Comparison of ENCODE assay signal across 1 cellular context in the genomic region with DNA sequence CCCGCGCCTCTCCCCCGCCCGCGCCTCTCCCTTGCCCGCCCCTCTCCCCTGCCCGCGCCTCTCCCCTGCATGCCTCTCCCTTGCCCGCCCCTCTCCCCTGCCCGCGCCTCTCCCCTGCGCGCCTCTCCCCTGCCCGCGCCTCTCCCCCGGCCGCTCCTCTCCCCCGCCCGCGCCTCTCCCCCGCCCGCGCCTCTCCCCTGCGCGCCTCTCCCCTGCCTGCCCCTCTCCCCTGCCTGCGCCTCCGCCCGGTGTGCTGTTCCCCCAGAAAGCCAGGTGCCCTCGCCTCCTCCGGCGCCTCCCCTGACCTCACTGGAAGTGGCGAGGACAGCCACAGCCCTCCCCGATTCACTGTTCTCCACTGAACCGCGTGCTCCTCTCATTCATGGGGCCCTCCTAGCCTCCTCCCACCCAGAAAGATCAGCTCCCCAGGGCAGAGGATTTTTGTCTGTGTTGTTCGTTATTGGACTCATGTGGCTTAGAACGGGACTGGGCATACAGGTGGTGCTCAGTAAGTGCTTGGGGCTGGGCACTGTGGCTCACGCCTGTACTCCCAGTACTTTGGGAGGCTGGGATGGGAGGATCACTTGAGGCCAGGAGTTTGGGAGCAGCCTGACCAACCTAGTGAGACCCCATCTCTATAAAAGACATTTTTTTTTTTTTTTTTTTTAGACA.
TF ChIP-seq lines count a peak whose summit lies in the region.

No MANE protein-coding gene starts in this region.

TF ChIP-seq in K562, 482 proteins besides CTCF, POLR2A, EP300 and RAD21:
- TF ChIP-seq BCOR (IDR thresholded peaks at IDR 0.05), result peak; percentile 79
- TF ChIP-seq MGA (IDR thresholded peaks at IDR 0.05), result peak; percentile 64
- TF ChIP-seq THRAP3 (IDR thresholded peaks at IDR 0.05; ENCODE audit: borderline replicate concordance), result no peak
- TF ChIP-seq PHTF2 (CRISPR knock-in tag; IDR thresholded peaks at IDR 0.05), result no peak
- peak; percentile 74 for TF ChIP-seq ZNF263 (CRISPR knock-in tag; IDR thresholded peaks at IDR 0.05; ENCODE audit: borderline replicate concordance)
- peak in 1 of 2 experiments; percentile 12; a peak in 1 of 3 replicates for TF ChIP-seq CBX3 (IDR thresholded peaks at IDR 0.05; ENCODE audit: borderline replicate concordance in 1 of 2, low read length in 2 of 2)
- peak; percentile 37 to 73; a peak in 1 of 4 replicates for TF ChIP-seq KDM1A (IDR thresholded peaks at IDR 0.05)
- TF ChIP-seq L3MBTL2 (IDR thresholded peaks at IDR 0.05), result peak; percentile 59
- TF ChIP-seq, protein P1, sequence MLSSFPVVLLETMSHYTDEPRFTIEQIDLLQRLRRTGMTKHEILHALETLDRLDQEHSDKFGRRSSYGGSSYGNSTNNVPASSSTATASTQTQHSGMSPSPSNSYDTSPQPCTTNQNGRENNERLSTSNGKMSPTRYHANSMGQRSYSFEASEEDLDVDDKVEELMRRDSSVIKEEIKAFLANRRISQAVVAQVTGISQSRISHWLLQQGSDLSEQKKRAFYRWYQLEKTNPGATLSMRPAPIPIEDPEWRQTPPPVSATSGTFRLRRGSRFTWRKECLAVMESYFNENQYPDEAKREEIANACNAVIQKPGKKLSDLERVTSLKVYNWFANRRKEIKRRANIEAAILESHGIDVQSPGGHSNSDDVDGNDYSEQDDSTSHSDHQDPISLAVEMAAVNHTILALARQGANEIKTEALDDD (IDR thresholded peaks at IDR 0.05), result no peak
- no peak for TF ChIP-seq ZNF184 (CRISPR knock-in tag; IDR thresholded peaks at IDR 0.05)
- TF ChIP-seq MTA1 (IDR thresholded peaks at IDR 0.05; ENCODE audit: borderline replicate concordance), result peak; percentile 87
- TF ChIP-seq ZNF121 (CRISPR knock-in tag; conservative IDR thresholded peaks at IDR 0.05), result peak; percentile 99
- no peak for TF ChIP-seq MITF (IDR thresholded peaks at IDR 0.05)
- TF ChIP-seq KDM2B (CRISPR knock-in tag; IDR thresholded peaks at IDR 0.05), result no peak
- TF ChIP-seq RBM25 (IDR thresholded peaks at IDR 0.05; ENCODE audit: low read depth, low read length, severe bottlenecking), result peak; percentile 42
- no peak for TF ChIP-seq ZNF507 (tag; conservative IDR thresholded peaks at IDR 0.05)
- no peak for TF ChIP-seq FOXK2 (conservative IDR thresholded peaks at IDR 0.05 in 1 of 2, IDR thresholded peaks at IDR 0.05 in 1 of 2; ENCODE audit: low read depth in 2 of 2)
- TF ChIP-seq, protein P2, sequence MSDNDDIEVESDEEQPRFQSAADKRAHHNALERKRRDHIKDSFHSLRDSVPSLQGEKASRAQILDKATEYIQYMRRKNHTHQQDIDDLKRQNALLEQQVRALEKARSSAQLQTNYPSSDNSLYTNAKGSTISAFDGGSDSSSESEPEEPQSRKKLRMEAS (CRISPR knock-in tag; IDR thresholded peaks at IDR 0.05), result peak; percentile 86
- TF ChIP-seq, protein P3, sequence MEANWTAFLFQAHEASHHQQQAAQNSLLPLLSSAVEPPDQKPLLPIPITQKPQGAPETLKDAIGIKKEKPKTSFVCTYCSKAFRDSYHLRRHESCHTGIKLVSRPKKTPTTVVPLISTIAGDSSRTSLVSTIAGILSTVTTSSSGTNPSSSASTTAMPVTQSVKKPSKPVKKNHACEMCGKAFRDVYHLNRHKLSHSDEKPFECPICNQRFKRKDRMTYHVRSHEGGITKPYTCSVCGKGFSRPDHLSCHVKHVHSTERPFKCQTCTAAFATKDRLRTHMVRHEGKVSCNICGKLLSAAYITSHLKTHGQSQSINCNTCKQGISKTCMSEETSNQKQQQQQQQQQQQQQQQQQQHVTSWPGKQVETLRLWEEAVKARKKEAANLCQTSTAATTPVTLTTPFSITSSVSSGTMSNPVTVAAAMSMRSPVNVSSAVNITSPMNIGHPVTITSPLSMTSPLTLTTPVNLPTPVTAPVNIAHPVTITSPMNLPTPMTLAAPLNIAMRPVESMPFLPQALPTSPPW (CRISPR knock-in tag; IDR thresholded peaks at IDR 0.05), result peak; percentile 69
- TF ChIP-seq NRF1 (conservative IDR thresholded peaks at IDR 0.05 in 1 of 2, IDR thresholded peaks at IDR 0.05 in 1 of 2), result peak in 1 of 2 experiments; percentile 23; a peak in 1 of 4 replicates
- no peak for TF ChIP-seq ATF1 (CRISPR knock-in tag; IDR thresholded peaks at IDR 0.05)
- no peak for TF ChIP-seq ATF1 (tag; IDR thresholded peaks at IDR 0.05)
- peak; percentile 59 for TF ChIP-seq MYC (IDR thresholded peaks at IDR 0.05; ENCODE audit: low read depth, low read length)
- TF ChIP-seq MYC (CRISPR knock-in tag; IDR thresholded peaks at IDR 0.05; ENCODE audit: borderline replicate concordance, low read depth), result no peak
- TF ChIP-seq, protein P4, sequence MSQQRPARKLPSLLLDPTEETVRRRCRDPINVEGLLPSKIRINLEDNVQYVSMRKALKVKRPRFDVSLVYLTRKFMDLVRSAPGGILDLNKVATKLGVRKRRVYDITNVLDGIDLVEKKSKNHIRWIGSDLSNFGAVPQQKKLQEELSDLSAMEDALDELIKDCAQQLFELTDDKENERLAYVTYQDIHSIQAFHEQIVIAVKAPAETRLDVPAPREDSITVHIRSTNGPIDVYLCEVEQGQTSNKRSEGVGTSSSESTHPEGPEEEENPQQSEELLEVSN (IDR thresholded peaks at IDR 0.05; ENCODE audit: borderline replicate concordance in 1 of 2, extremely low read depth in 1 of 2, insufficient read depth in 1 of 2, insufficient read length in 1 of 2, low read depth in 1 of 2, low read length in 1 of 2, poor library complexity in 1 of 2, severe bottlenecking in 1 of 2), result peak in 1 of 2 experiments; percentile 65
- 0 out of 2 replicates have a peak, but pooled peaks have one; percentile 44 for TF ChIP-seq FOXP1 (CRISPR knock-in tag; IDR thresholded peaks at IDR 0.05)
- peak; percentile 28; the same call in 1 of the 2 replicates for TF ChIP-seq E2F3 (CRISPR knock-in tag; IDR thresholded peaks at IDR 0.05)
- TF ChIP-seq ERF (CRISPR knock-in tag; IDR thresholded peaks at IDR 0.05), result no peak
- TF ChIP-seq EP400 (IDR thresholded peaks at IDR 0.05), result peak; percentile 33; the same call in 1 of the 2 replicates
- TF ChIP-seq SMARCA5 (IDR thresholded peaks at IDR 0.05), result peak; percentile 80; the same call in 1 of the 2 replicates
- no peak for TF ChIP-seq TCF7L2 (IDR thresholded peaks at IDR 0.05; ENCODE audit: low read depth, low read length)
- TF ChIP-seq, protein P5, sequence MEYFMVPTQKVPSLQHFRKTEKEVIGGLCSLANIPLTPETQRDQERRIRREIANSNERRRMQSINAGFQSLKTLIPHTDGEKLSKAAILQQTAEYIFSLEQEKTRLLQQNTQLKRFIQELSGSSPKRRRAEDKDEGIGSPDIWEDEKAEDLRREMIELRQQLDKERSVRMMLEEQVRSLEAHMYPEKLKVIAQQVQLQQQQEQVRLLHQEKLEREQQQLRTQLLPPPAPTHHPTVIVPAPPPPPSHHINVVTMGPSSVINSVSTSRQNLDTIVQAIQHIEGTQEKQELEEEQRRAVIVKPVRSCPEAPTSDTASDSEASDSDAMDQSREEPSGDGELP (CRISPR knock-in tag; IDR thresholded peaks at IDR 0.05; ENCODE audit: borderline replicate concordance), result 0 out of 2 replicates have a peak, but pooled peaks have one; percentile 22
- peak; percentile 57; the same call in 1 of the 2 replicates for TF ChIP-seq ZNF444 (CRISPR knock-in tag; IDR thresholded peaks at IDR 0.05)
- TF ChIP-seq ELF4 (CRISPR knock-in tag; IDR thresholded peaks at IDR 0.05), result no peak
- TF ChIP-seq ZKSCAN8 (CRISPR knock-in tag; IDR thresholded peaks at IDR 0.05), result peak; percentile 65; the same call in 1 of the 2 replicates
- peak in 1 of 2 experiments; percentile 28; a peak in 2 of 4 replicates for TF ChIP-seq MAZ (CRISPR knock-in tag; conservative IDR thresholded peaks at IDR 0.05 in 1 of 2, IDR thresholded peaks at IDR 0.05 in 1 of 2)
- TF ChIP-seq, protein P6, sequence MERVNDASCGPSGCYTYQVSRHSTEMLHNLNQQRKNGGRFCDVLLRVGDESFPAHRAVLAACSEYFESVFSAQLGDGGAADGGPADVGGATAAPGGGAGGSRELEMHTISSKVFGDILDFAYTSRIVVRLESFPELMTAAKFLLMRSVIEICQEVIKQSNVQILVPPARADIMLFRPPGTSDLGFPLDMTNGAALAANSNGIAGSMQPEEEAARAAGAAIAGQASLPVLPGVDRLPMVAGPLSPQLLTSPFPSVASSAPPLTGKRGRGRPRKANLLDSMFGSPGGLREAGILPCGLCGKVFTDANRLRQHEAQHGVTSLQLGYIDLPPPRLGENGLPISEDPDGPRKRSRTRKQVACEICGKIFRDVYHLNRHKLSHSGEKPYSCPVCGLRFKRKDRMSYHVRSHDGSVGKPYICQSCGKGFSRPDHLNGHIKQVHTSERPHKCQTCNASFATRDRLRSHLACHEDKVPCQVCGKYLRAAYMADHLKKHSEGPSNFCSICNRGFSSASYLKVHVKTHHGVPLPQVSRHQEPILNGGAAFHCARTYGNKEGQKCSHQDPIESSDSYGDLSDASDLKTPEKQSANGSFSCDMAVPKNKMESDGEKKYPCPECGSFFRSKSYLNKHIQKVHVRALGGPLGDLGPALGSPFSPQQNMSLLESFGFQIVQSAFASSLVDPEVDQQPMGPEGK (CRISPR knock-in tag; IDR thresholded peaks at IDR 0.05; ENCODE audit: borderline replicate concordance), result no peak
